Comparison of ENCODE assay signal across 29 cellular contexts in the genomic region with DNA sequence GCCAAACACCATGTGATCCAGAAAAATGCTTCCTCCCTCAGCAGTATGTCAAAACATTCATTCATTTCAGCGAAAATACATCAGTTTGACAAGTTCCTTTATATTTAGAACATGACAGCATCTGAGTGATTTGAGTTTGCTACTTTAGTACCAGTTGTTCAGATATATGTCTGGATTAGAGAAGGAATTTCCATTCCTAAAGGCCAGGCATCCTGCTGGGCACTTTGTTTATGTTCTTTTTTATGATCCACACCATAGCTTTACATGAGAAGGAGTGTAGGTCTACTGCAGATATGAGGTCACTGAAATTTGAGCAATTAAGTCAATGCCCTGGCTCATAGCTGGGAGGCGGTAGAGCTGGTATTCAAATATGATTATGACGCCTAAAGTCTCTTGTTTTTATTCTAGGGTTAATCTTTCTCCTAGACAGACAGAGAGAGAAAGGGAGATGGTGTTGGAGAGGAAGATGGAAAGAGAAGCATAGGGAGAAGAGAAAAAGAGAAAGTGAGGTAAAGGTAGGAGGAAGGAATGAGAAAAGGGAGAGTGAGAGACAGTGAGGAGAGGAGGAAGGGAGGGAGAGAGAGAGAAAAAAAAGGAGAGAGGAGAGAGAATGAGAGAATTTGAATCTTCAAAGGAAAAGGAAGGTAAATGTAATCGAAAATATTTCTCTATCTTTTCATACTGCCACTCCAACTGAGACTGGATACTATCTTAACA.
"Had no signal": no experiment of that assay in that cellular context is flagged by ENCODE, and none has a peak within 500 bp of the region (broad histone marks: within the 10 kb centered on the region; RNA-seq: fewer than 3 reads in every experiment).

No MANE protein-coding gene starts in this region.

- H3K4me1 Mint-ChIP-seq: activated CD4-positive, alpha-beta T cell treated with anti-CD3 and anti-CD28 coated beads for 36 hours; activated CD4-positive, alpha-beta T cell treated with anti-CD3 and anti-CD28 coated beads, Interleukin-2, amount 10 ng/mL, durations not matched to agents 24 days and 14 days; T-helper 17 cell had no signal

- H3K27me3 ChIP-seq: colonic mucosa, esophagus squamous epithelium, gastroesophageal sphincter had no signal

- H3K27ac Mint-ChIP-seq: activated CD4-positive, alpha-beta memory T cell treated with anti-CD3 and anti-CD28 coated beads for 36 hours; activated CD4-positive, alpha-beta T cell treated with anti-CD3 and anti-CD28 coated beads for 36 hours; activated CD4-positive, alpha-beta T cell treated with anti-CD3 and anti-CD28 coated beads, Interleukin-2, amount 10 ng/mL, durations not matched to agents 24 days and 14 days; activated CD8-positive, alpha-beta T cell treated with anti-CD3 and anti-CD28 coated beads, Interleukin-2, amount 10 ng/mL, durations not matched to agents 7 days and 5 days; activated naive CD8-positive, alpha-beta T cell; activated T-cell treated with anti-CD3 and anti-CD28 coated beads, Interleukin-2, amount 50 U/mL, for 24 hours; activated T-cell treated with anti-CD3 and anti-CD28 coated beads, Interleukin-2, amount 50 U/mL, for 72 hours; T-helper 17 cell; T-helper 2 cell treated with Interferon-gamma antibody and Interleukin-4, amounts not matched to agents 5 μg/mL and 100 μg/mL, for 36 hours had no signal

- H3K27ac ChIP-seq: colonic mucosa, epithelial cell of prostate, esophagus squamous epithelium, gastroesophageal sphincter, WERI-Rb-1 had no signal

- H3K36me3 Mint-ChIP-seq: activated CD4-positive, alpha-beta memory T cell treated with anti-CD3 and anti-CD28 coated beads for 36 hours; activated naive CD8-positive, alpha-beta T cell had no signal

- H3K9me3 ChIP-seq: colonic mucosa, esophagus squamous epithelium, gastroesophageal sphincter had no signal

- H3K4me1 ChIP-seq: colonic mucosa, esophagus squamous epithelium had no signal

- ATAC-seq: activated CD4-positive, alpha-beta T cell treated with anti-CD3 and anti-CD28 coated beads for 36 hours; activated CD8-positive, alpha-beta T cell treated with anti-CD3 and anti-CD28 coated beads, Interleukin-2, amount 10 ng/mL, durations not matched to agents 7 days and 5 days; activated T-cell treated with anti-CD3 and anti-CD28 coated beads, Interleukin-2, amount 50 U/mL, for 72 hours; gastroesophageal sphincter; T-helper 17 cell had no signal

- H3K4me3 ChIP-seq: colonic mucosa, esophagus squamous epithelium, gastroesophageal sphincter had no signal

- DNase-seq: activated CD4-positive, alpha-beta memory T cell treated with anti-CD3 and anti-CD28 coated beads for 36 hours; activated CD4-positive, alpha-beta T cell treated with anti-CD3 and anti-CD28 coated beads for 36 hours; activated CD4-positive, alpha-beta T cell treated with anti-CD3 and anti-CD28 coated beads, Interleukin-2, amount 10 ng/mL, durations not matched to agents 24 days and 14 days; activated CD4-positive, CD25-positive, alpha-beta regulatory T cell; activated CD4-positive, CD25-positive, alpha-beta regulatory T cell treated with anti-CD3 and anti-CD28 coated beads, Interleukin-2, amount 50 U/mL, for 72 hours; activated CD8-positive, alpha-beta memory T cell treated with anti-CD3 and anti-CD28 coated beads, Interleukin-2, amount 50 U/mL, for 48 hours; activated CD8-positive, alpha-beta T cell treated with anti-CD3 and anti-CD28 coated beads, Interleukin-2, amount 10 ng/mL, durations not matched to agents 7 days and 5 days; activated effector memory CD4-positive, alpha-beta T cell treated with Interleukin-2 at 50 U/mL for 16 hours; activated gamma-delta T cell treated with Interleukin-2 at 50 U/mL for 16 hours; activated naive CD4-positive, alpha-beta T cell treated with anti-CD3 and anti-CD28 coated beads, Interleukin-2, amount 50 U/mL, for 16 hours; activated naive CD4-positive, alpha-beta T cell treated with Interleukin-2 at 50 U/mL for 16 hours; activated T-cell treated with anti-CD3 and anti-CD28 coated beads for 4 hours; activated T-cell treated with anti-CD3 and anti-CD28 coated beads, Interleukin-2, amount 50 U/mL, for 24 hours; activated T-cell treated with anti-CD3 and anti-CD28 coated beads, Interleukin-2, amount 50 U/mL, for 72 hours; amniotic stem cell; anterior cingulate cortex; central memory CD4-positive, alpha-beta T cell; cerebellar nuclear complex; colonic mucosa; effector CD8-positive, alpha-beta T cell; esophagus squamous epithelium; T-helper 1 cell; T-helper 17 cell; T1000; WERI-Rb-1 had no signal

- H3K4me3 Mint-ChIP-seq: activated CD4-positive, alpha-beta memory T cell treated with anti-CD3 and anti-CD28 coated beads for 36 hours; activated CD4-positive, alpha-beta T cell treated with anti-CD3 and anti-CD28 coated beads for 36 hours; activated CD4-positive, alpha-beta T cell treated with anti-CD3 and anti-CD28 coated beads, Interleukin-2, amount 10 ng/mL, durations not matched to agents 24 days and 14 days; activated CD8-positive, alpha-beta T cell treated with anti-CD3 and anti-CD28 coated beads, Interleukin-2, amount 10 ng/mL, durations not matched to agents 7 days and 5 days; activated naive CD8-positive, alpha-beta T cell; activated T-cell treated with anti-CD3 and anti-CD28 coated beads, Interleukin-2, amount 50 U/mL, for 24 hours; activated T-cell treated with anti-CD3 and anti-CD28 coated beads, Interleukin-2, amount 50 U/mL, for 72 hours; T-helper 17 cell; T-helper 2 cell treated with Interferon-gamma antibody and Interleukin-4, amounts not matched to agents 5 μg/mL and 100 μg/mL, for 36 hours had no signal

- H3K27me3 Mint-ChIP-seq: activated CD4-positive, alpha-beta memory T cell treated with anti-CD3 and anti-CD28 coated beads for 36 hours; activated CD4-positive, alpha-beta T cell treated with anti-CD3 and anti-CD28 coated beads for 36 hours; activated CD4-positive, alpha-beta T cell treated with anti-CD3 and anti-CD28 coated beads, Interleukin-2, amount 10 ng/mL, durations not matched to agents 24 days and 14 days; activated naive CD8-positive, alpha-beta T cell; activated T-cell treated with anti-CD3 and anti-CD28 coated beads, Interleukin-2, amount 50 U/mL, for 24 hours; T-helper 17 cell had no signal

- H3K36me3 ChIP-seq: colonic mucosa, esophagus squamous epithelium, gastroesophageal sphincter, WERI-Rb-1 had no signal

- H3K9me3 Mint-ChIP-seq: activated CD4-positive, alpha-beta memory T cell treated with anti-CD3 and anti-CD28 coated beads for 36 hours; activated CD4-positive, alpha-beta T cell treated with anti-CD3 and anti-CD28 coated beads, Interleukin-2, amount 10 ng/mL, durations not matched to agents 24 days and 14 days; activated T-cell treated with anti-CD3 and anti-CD28 coated beads, Interleukin-2, amount 50 U/mL, for 24 hours; activated T-cell treated with anti-CD3 and anti-CD28 coated beads, Interleukin-2, amount 50 U/mL, for 72 hours; T-helper 2 cell treated with Interferon-gamma antibody and Interleukin-4, amounts not matched to agents 5 μg/mL and 100 μg/mL, for 36 hours had no signal
